ENCODE assay signal across 7 cellular contexts in genomic region chr13:80199067-80199466, GRCh38.
"Had no signal": no experiment of that assay in that cellular context is flagged by ENCODE, and none has a peak within 500 bp of the region (broad histone marks: within the 10 kb centered on the region; RNA-seq: fewer than 3 reads in every experiment).

No MANE protein-coding gene starts in this region.

- H3K4me3 Mint-ChIP-seq: GM23338, H9 had no signal

- H3K27ac Mint-ChIP-seq: GM23338, H9 had no signal

- H3K27ac ChIP-seq: HL-60 had no signal

- H2AFZ ChIP-seq: GM23338 had no signal

- DNase-seq: H9, HCEC 1CT, IMR-90, KG1 had no signal

- ATAC-seq: GM23338, K562 had no signal

- H3K4me3 ChIP-seq: GM23338, K562 had no signal

- H3K9me3 Mint-ChIP-seq: GM23338 had no signal

- H3K4me2 ChIP-seq: GM23338 had no signal
